21 cellular contexts compared by ENCODE assay signal in the genomic region with DNA sequence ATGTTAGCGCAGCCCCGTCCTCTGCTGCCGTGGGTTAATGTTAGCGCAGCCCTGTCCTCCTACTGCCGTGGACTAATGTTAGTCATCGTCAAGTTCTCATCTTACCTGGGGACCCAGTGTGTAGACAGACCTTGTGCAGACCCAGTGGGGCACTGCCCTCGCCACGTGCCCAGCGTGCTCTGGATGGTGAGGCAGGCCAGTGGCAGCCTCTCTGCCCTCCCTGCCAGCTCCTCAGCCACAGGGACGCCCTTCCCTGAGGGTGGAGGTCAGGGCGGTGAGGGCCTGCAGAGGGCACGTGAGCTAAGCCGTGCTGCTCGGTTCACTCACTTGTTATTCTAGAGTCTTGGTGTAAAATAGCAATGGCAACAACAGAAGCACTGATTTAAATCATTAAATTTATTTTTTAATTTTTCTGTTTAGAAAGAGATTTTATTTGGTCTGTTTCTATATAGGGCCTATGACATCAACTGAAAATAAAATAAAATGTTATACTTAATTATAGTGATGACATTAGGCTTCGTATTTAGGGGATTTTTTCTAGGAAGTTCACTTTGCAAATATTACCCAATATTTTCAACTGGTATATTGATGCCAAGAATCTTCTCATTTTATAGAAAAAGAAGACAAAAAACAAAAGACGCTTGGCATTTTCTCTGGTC. TPM values are rescaled to one million over a fixed set of nuclear protein-coding genes. Genes with fewer than 3 reads are reported as not detected.
"Had no signal": no experiment of that assay in that cellular context is flagged by ENCODE, and none has a peak within 500 bp of the region (broad histone marks: within the 10 kb centered on the region; RNA-seq: fewer than 3 reads in every experiment).

No MANE protein-coding gene starts in this region.

- H3K4me1 ChIP-seq: foreskin keratinocyte had no signal

- H3K9me3 ChIP-seq: mucosa of descending colon, thoracic aorta had no signal

- H3K4me3 ChIP-seq: mucosa of descending colon, smooth muscle cell, thoracic aorta had no signal

- DNase-seq: activated B cell treated with CpG ODN at 0.5 μM for 24 hours; activated CD4-positive, alpha-beta memory T cell treated with anti-CD3 and anti-CD28 coated beads, Interleukin-2, amount 10 ng/mL, durations not matched to agents 7 days and 5 days; activated CD4-positive, alpha-beta T cell treated with anti-CD3 and anti-CD28 coated beads for 4 hours; activated CD8-positive, alpha-beta memory T cell treated with anti-CD3 and anti-CD28 coated beads, Interleukin-2, amount 10 ng/mL, durations not matched to agents 7 days and 5 days; foreskin keratinocyte; kidney; mesenchymal stem cell; mucosa of descending colon; naive B cell; stimulated activated CD4-positive, alpha-beta T cell treated with anti-CD3 and anti-CD28 coated beads, Interleukin-4, amount 100 ng/mL, for 1 hour; stimulated activated naive CD8-positive, alpha-beta T cell treated with anti-CD3 and anti-CD28 coated beads, Interleukin-15, amount 100 ng/mL, for 72 hours had no signal

- H3K4me2 ChIP-seq: smooth muscle cell had no signal

- ATAC-seq: activated CD8-positive, alpha-beta memory T cell treated with anti-CD3 and anti-CD28 coated beads, Interleukin-2, amount 10 ng/mL, durations not matched to agents 7 days and 5 days; foreskin keratinocyte; mucosa of descending colon; stimulated activated naive CD8-positive, alpha-beta T cell treated with anti-CD3 and anti-CD28 coated beads, Interleukin-15, amount 100 ng/mL, for 72 hours had no signal

- H3K27ac ChIP-seq: epithelial cell of prostate, foreskin keratinocyte, thoracic aorta had no signal

- H3K27me3 ChIP-seq: foreskin keratinocyte had no signal

RNA-seq across cellular contexts. Expression of gene NKX6-2, which starts 48.4 kb away (rescaled TPM):
- total RNA-seq: activated B cell treated with CpG ODN at 0.5 μM for 24 hours; activated CD4-positive, alpha-beta memory T cell treated with anti-CD3 and anti-CD28 coated beads, Interleukin-2, amount 10 ng/mL, durations not matched to agents 7 days and 5 days; activated CD8-positive, alpha-beta memory T cell treated with anti-CD3 and anti-CD28 coated beads, Interleukin-2, amount 10 ng/mL, durations not matched to agents 7 days and 5 days; dermis microvascular lymphatic vessel endothelial cell; fibroblast of lung; foreskin keratinocyte; liver; mucosa of descending colon; neural crest cell; osteoblast; pulmonary artery endothelial cell; smooth muscle cell; ureter had no signal
